ENCODE assay signal across 19 cellular contexts in genomic region chr12:60644076-60644475, GRCh38.
DNase-seq lines count a peak whose midpoint lies in the region; ATAC-seq, FAIRE-seq and TF ChIP-seq lines count a peak whose summit lies in the region.
"Had no signal": no experiment of that assay in that cellular context is flagged by ENCODE, and none has a peak within 500 bp of the region (broad histone marks: within the 10 kb centered on the region; RNA-seq: fewer than 3 reads in every experiment).

No MANE protein-coding gene starts in this region.

- H2AFZ ChIP-seq in HepG2 (ENCODE audit: low read length) = no peak overlapping the region
- no peak overlapping the region for H2AFZ ChIP-seq in neural progenitor cell (replicated peaks)

- intact Hi-C loops in HepG2 (cut with micrococcal nuclease; ENCODE audit: unreplicated experiment) (no loop called here), left ventricle myocardium inferior (cut with micrococcal nuclease) (no loop called here)

- in situ Hi-C loops in HepG2 (cut with HindIII; ENCODE audit: extremely low pct_ligation_motif_present, low pct_unique_long_range_greater_than_20kb) = no loop called here

- H3K36me3 Mint-ChIP-seq in neural progenitor cell = no peaks in the 10 kb centered on the region
- H3K36me3 Mint-ChIP-seq: CD14-positive monocyte; CD8-positive, alpha-beta T cell had no signal

- ATAC-seq in HepG2 = no peak
- ATAC-seq: CD8-positive, alpha-beta T cell had no signal

- no peak for DNase-seq in HepG2 (ENCODE audit: low spot score)
- peak; percentile 8 for DNase-seq in LHCN-M2 (ENCODE audit: low read depth)
- DNase-seq in OCI-M1 (lab: John Stamatoyannopoulos, UW) = peak; percentile 3
- DNase-seq in neural progenitor cell (ENCODE audit: low spot score) = peak; percentile 6
- DNase-seq in suprapubic skin (ENCODE audit: low spot score in 2 of 2) = no peak
- no peak for DNase-seq in islet precursor cell
- DNase-seq in left ventricle myocardium inferior = no peak
- DNase-seq: CD8-positive, alpha-beta T cell; COR-L47; DMS79 treated with DMSO at 0.1 percent for 48 hours; EL; GDM1; HCEC 1CT; IMR-90; KBM-7 had no signal

- H3K9ac ChIP-seq in liver (ENCODE audit: low read depth in 1 of 2, low read length in 2 of 2) = no peak overlapping the region
- H3K9ac ChIP-seq in HepG2 (ENCODE audit: insufficient read depth, low read depth, low read length) = no peak overlapping the region
- H3K9ac ChIP-seq in neural progenitor cell = no peak overlapping the region

- H3F3A ChIP-seq in neural progenitor cell (ENCODE audit: low read depth) = no peaks in the 10 kb centered on the region

- H3K36me3 ChIP-seq in liver (ENCODE audit: control insufficient read depth in 4 of 4, insufficient read depth in 3 of 4, low read depth in 1 of 4, low read length in 3 of 4) (no peaks in the 10 kb centered on the region), HepG2 (replicated peaks in 1 of 2; ENCODE audit: control insufficient read depth in 1 of 2, insufficient read depth in 2 of 2, low read length in 2 of 2) (no peaks in the 10 kb centered on the region), neural progenitor cell (no peaks in the 10 kb centered on the region), suprapubic skin (no peaks in the 10 kb centered on the region), left ventricle myocardium inferior (no peaks in the 10 kb centered on the region)

- H3K4me2 ChIP-seq in HepG2 (ENCODE audit: low read depth, low read length) (no peak overlapping the region), neural progenitor cell (no peak overlapping the region)

- no TSS peak for BruUV-seq in HepG2 (replicated peaks; lab: Mats Ljungman, UMichigan)

- no peak overlapping the region for H3K4me3 Mint-ChIP-seq in neural progenitor cell
- H3K4me3 Mint-ChIP-seq: CD14-positive monocyte; CD8-positive, alpha-beta T cell had no signal

- POLR2A ChIA-PET in HepG2 (lab: Yijun Ruan, JAX) = no interaction called here

- no peaks in the 10 kb centered on the region for H3K4me1 Mint-ChIP-seq in neural progenitor cell
- H3K4me1 Mint-ChIP-seq: CD14-positive monocyte had no signal

- H3K27ac ChIP-seq in liver (ENCODE audit: low read depth in 1 of 2, low read length in 2 of 2) = no peak overlapping the region
- H3K27ac ChIP-seq in HepG2 (ENCODE audit: extremely low read length, insufficient read depth, low read length) = no peak overlapping the region
- no peak overlapping the region for H3K27ac ChIP-seq in neural progenitor cell
- no peak overlapping the region for H3K27ac ChIP-seq in suprapubic skin
- H3K27ac ChIP-seq in left ventricle myocardium inferior (replicated peaks) = no peak overlapping the region

- CTCF ChIA-PET in HepG2 (lab: Yijun Ruan, JAX; ENCODE audit: low intra/inter-chr PET ratio, low total read pairs) = no interaction called here

- H3K4me1 ChIP-seq in liver (ENCODE audit: control insufficient read depth in 4 of 4, insufficient read depth in 4 of 4, low read length in 3 of 4) (no peaks in the 10 kb centered on the region), HepG2 (ENCODE audit: insufficient read depth, low read length) (no peaks in the 10 kb centered on the region), neural progenitor cell (no peaks in the 10 kb centered on the region), suprapubic skin (no peaks in the 10 kb centered on the region), left ventricle myocardium inferior (no peaks in the 10 kb centered on the region)

- H3K27ac Mint-ChIP-seq in neural progenitor cell = no peak overlapping the region
- H3K27ac Mint-ChIP-seq: CD14-positive monocyte; CD8-positive, alpha-beta T cell had no signal

- H3K9me3 ChIP-seq in liver (ENCODE audit: control insufficient read depth in 4 of 4, low read length in 3 of 4) = peaks cover under 1 to 15% (median 6%) of the 10 kb centered on the region in 4 donors
- H3K9me3 ChIP-seq in HepG2 (ENCODE audit: low read length) = peaks cover 77% of the 10 kb centered on the region
- peaks cover 12% of the 10 kb centered on the region for H3K9me3 ChIP-seq in neural progenitor cell (ENCODE audit: low read depth)
- no peaks in the 10 kb centered on the region for H3K9me3 ChIP-seq in suprapubic skin
- peaks cover 31% of the 10 kb centered on the region for H3K9me3 ChIP-seq in left ventricle myocardium inferior (replicated peaks)

- TF ChIP-seq RAD21 in liver (IDR thresholded peaks at IDR 0.05) (peak; percentile 24 to 36), HepG2 (CRISPR knock-in tag; IDR thresholded peaks at IDR 0.05) (no peak)

- WGBS in liver = 70% methylated on average over 1 of the region's 1 CpG
- 0% methylated on average over 1 of the region's 1 CpG for WGBS in HepG2 (ENCODE audit: low lambda C conversion rate)
- WGBS in suprapubic skin = 72% methylated on average over 1 of the region's 1 CpG

- no peaks in the 10 kb centered on the region for H3K79me2 ChIP-seq in HepG2 (ENCODE audit: insufficient read depth, low read length)
- H3K79me2 ChIP-seq in neural progenitor cell (ENCODE audit: low read depth) = no peaks in the 10 kb centered on the region

- H4K20me1 ChIP-seq in HepG2 (ENCODE audit: insufficient read depth, low read length) = no peaks in the 10 kb centered on the region
- no peaks in the 10 kb centered on the region for H4K20me1 ChIP-seq in neural progenitor cell (ENCODE audit: low read depth)

- TF ChIP-seq POLR2A in HepG2 (IDR thresholded peaks at IDR 0.05; ENCODE audit: insufficient read depth in 1 of 2, low read depth in 2 of 2, low read length in 2 of 2) = no peak
- no peak for TF ChIP-seq POLR2A in suprapubic skin (IDR thresholded peaks at IDR 0.05)

- H3K27me3 Mint-ChIP-seq in neural progenitor cell (ENCODE audit: insufficient read depth, low read depth) = peaks cover 3% of the 10 kb centered on the region

- H3K4me3 ChIP-seq in liver (ENCODE audit: low read depth in 1 of 3, low read length in 3 of 3) = no peak overlapping the region
- no peak overlapping the region for H3K4me3 ChIP-seq in HepG2 (replicated peaks in 1 of 3; ENCODE audit: insufficient read depth in 1 of 3, low read depth in 2 of 3, low read length in 3 of 3)
- H3K4me3 ChIP-seq in neural progenitor cell = no peak overlapping the region
- no peak overlapping the region for H3K4me3 ChIP-seq in suprapubic skin
- H3K4me3 ChIP-seq in left ventricle myocardium inferior = no peak overlapping the region

- FAIRE-seq in HepG2 (lab: Jason Lieb, UNC) = no peak
- FAIRE-seq: D721Med, GM19239 had no signal

- peak; percentile 3 for TF ChIP-seq CTCF in liver (IDR thresholded peaks at IDR 0.05; ENCODE audit: low read depth, low read length, missing input control)
- TF ChIP-seq CTCF in HepG2 (CRISPR knock-in tag; IDR thresholded peaks at IDR 0.05) = no peak
- TF ChIP-seq CTCF in neural progenitor cell (IDR thresholded peaks at IDR 0.05) = no peak
- no peak for TF ChIP-seq CTCF in suprapubic skin (IDR thresholded peaks at IDR 0.05)
- TF ChIP-seq CTCF in left ventricle myocardium inferior (IDR thresholded peaks at IDR 0.05; ENCODE audit: borderline replicate concordance) = no peak

- H3K9me3 Mint-ChIP-seq in neural progenitor cell = peaks cover 37% of the 10 kb centered on the region

- H3K27me3 ChIP-seq in liver (ENCODE audit: control insufficient read depth in 4 of 4, insufficient read depth in 4 of 4, low read length in 3 of 4) (no peaks in the 10 kb centered on the region), HepG2 (ENCODE audit: control insufficient read depth in 1 of 2, insufficient read depth in 2 of 2, low read length in 2 of 2) (no peaks in the 10 kb centered on the region), neural progenitor cell (no peaks in the 10 kb centered on the region), suprapubic skin (no peaks in the 10 kb centered on the region), left ventricle myocardium inferior (ENCODE audit: low read depth) (no peaks in the 10 kb centered on the region)

- TF ChIP-seq EP300 in HepG2 (IDR thresholded peaks at IDR 0.05; ENCODE audit: low read depth in 2 of 2, low read length in 2 of 2) = no peak
- no peak for TF ChIP-seq EP300 in HepG2 (CRISPR knock-in tag; IDR thresholded peaks at IDR 0.05; ENCODE audit: borderline replicate concordance)
- no peak for TF ChIP-seq EP300 in suprapubic skin (IDR thresholded peaks at IDR 0.05)

TF ChIP-seq in liver, 16 proteins besides CTCF, POLR2A, EP300 and RAD21:
- TF ChIP-seq ATF3 (IDR thresholded peaks at IDR 0.05) (no peak), MAX (IDR thresholded peaks at IDR 0.05) (no peak)

TF ChIP-seq in HepG2, 621 proteins besides CTCF, POLR2A, EP300 and RAD21 (continues in another document):
- TF ChIP-seq NFKB2 (CRISPR knock-in tag; IDR thresholded peaks at IDR 0.05; ENCODE audit: borderline replicate concordance) (no peak), BRD4 (CRISPR knock-in tag; IDR thresholded peaks at IDR 0.05) (no peak), FOSL1 (CRISPR knock-in tag; IDR thresholded peaks at IDR 0.05; ENCODE audit: borderline replicate concordance) (no peak), ARID4A (CRISPR knock-in tag; IDR thresholded peaks at IDR 0.05; ENCODE audit: borderline replicate concordance) (no peak), SALL2 (CRISPR knock-in tag; IDR thresholded peaks at IDR 0.05) (no peak)

Comparison
In these comparisons a context has a peak if more than half of its experiments do, and no peak if none do; other contexts are left out.
1. DNase-seq: peak in LHCN-M2 (single experiment), OCI-M1 (single experiment) and neural progenitor cell (single experiment); none in HepG2 (single experiment), suprapubic skin (0 of 2), islet precursor cell (single experiment) and left ventricle myocardium inferior (single experiment).